In the genomic region with DNA sequence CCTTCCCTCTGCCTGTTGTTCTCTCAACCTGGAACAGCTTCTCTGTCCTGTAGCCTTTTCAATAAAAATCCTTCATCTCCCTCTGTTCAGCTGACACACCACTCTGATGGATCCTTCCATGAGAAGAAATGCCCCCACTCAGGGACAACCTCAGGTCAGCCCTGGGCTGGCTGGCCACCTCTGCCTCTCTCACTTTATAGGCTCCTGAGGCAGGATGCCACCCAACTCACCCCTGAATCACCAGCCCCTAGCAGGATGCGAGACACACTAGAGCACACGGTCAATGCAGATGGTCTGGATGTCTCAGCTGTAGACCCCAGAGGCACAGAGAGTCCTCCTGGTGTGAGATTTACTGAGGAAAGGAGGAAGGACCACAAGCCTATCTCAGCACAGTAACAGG, we compare ENCODE assay signal across 25 cellular contexts.
"Had no signal": no experiment of that assay in that cellular context is flagged by ENCODE, and none has a peak within 500 bp of the region (broad histone marks: within the 10 kb centered on the region; RNA-seq: fewer than 3 reads in every experiment).

No MANE protein-coding gene starts in this region.

- H3K4me1 Mint-ChIP-seq: immature natural killer cell, natural killer cell had no signal

- H3K27me3 ChIP-seq: colonic mucosa, ovary, sigmoid colon, tibial nerve, upper lobe of left lung had no signal

- H3K4me1 ChIP-seq: colonic mucosa, esophagus muscularis mucosa, lower lobe of right lung, psoas muscle, sigmoid colon, spleen, tibial nerve, upper lobe of left lung had no signal

- DNase-seq: colonic mucosa; effector CD8-positive, alpha-beta T cell; endodermal cell; foreskin melanocyte; hypothalamus; immature natural killer cell; left ventricle myocardium superior; lower lobe of right lung; natural killer cell; occipital lobe; ovary; posterior cingulate gyrus; psoas muscle; right cardiac atrium; sigmoid colon; spleen; stimulated activated CD4-positive, alpha-beta T cell treated with anti-CD3 and anti-CD28 coated beads, Interleukin-4, amount 100 ng/mL, for 4 hours; stimulated activated naive B cell treated with anti-CD40 and anti-IgM and Interleukin-4, amounts not matched to agents 10 μg/mL and 1 μg/mL and 100 μg/mL, for 72 hours; upper lobe of left lung had no signal

- H3K27ac ChIP-seq: colonic mucosa, esophagus muscularis mucosa, lower lobe of right lung, ovary, psoas muscle, sigmoid colon, skin epidermis, spleen, thoracic aorta, tibial nerve, upper lobe of left lung had no signal

- H3K36me3 Mint-ChIP-seq: immature natural killer cell; natural killer cell; stimulated activated naive B cell treated with anti-CD40 and anti-IgM and Interleukin-4, amounts not matched to agents 10 μg/mL and 1 μg/mL and 100 μg/mL, for 72 hours had no signal

- H3K4me3 Mint-ChIP-seq: dendritic cell treated with granulocyte-macrophage colony-stimulating factor and Interleukin-4, amounts not matched to agents 40 ng/mL and 50 ng/mL, for 4 days; endodermal cell; immature natural killer cell; natural killer cell; stimulated activated naive B cell treated with anti-CD40 and anti-IgM and Interleukin-4, amounts not matched to agents 10 μg/mL and 1 μg/mL and 100 μg/mL, for 72 hours; stimulated activated naive CD8-positive, alpha-beta T cell treated with anti-CD3 and anti-CD28 coated beads, Interleukin-15, Interleukin-2, amounts not matched to agents 100 ng/mL and 50 ng/mL, for 24 hours had no signal

- H3K4me3 ChIP-seq: colonic mucosa, esophagus muscularis mucosa, lower lobe of right lung, ovary, psoas muscle, sigmoid colon, skin epidermis, spleen, thoracic aorta, tibial nerve, upper lobe of left lung had no signal

- H3K9me3 Mint-ChIP-seq: dendritic cell treated with granulocyte-macrophage colony-stimulating factor and Interleukin-4, amounts not matched to agents 40 ng/mL and 50 ng/mL, for 4 days; endodermal cell; immature natural killer cell; natural killer cell; stimulated activated naive B cell treated with anti-CD40 and anti-IgM and Interleukin-4, amounts not matched to agents 10 μg/mL and 1 μg/mL and 100 μg/mL, for 72 hours; stimulated activated naive CD8-positive, alpha-beta T cell treated with anti-CD3 and anti-CD28 coated beads, Interleukin-15, Interleukin-2, amounts not matched to agents 100 ng/mL and 50 ng/mL, for 24 hours had no signal

- H3K9me3 ChIP-seq: colonic mucosa, esophagus muscularis mucosa, lower lobe of right lung, ovary, psoas muscle, sigmoid colon, spleen, thoracic aorta, tibial nerve, upper lobe of left lung had no signal

- H3K36me3 ChIP-seq: colonic mucosa, esophagus muscularis mucosa, lower lobe of right lung, ovary, sigmoid colon, spleen, thoracic aorta, tibial nerve, upper lobe of left lung had no signal

- H3K27ac Mint-ChIP-seq: dendritic cell treated with granulocyte-macrophage colony-stimulating factor and Interleukin-4, amounts not matched to agents 40 ng/mL and 50 ng/mL, for 4 days; endodermal cell; immature natural killer cell; natural killer cell; stimulated activated naive B cell treated with anti-CD40 and anti-IgM and Interleukin-4, amounts not matched to agents 10 μg/mL and 1 μg/mL and 100 μg/mL, for 72 hours; stimulated activated naive CD8-positive, alpha-beta T cell treated with anti-CD3 and anti-CD28 coated beads, Interleukin-15, Interleukin-2, amounts not matched to agents 100 ng/mL and 50 ng/mL, for 24 hours had no signal

- ATAC-seq: left ventricle myocardium superior; lower lobe of right lung; natural killer cell; psoas muscle; right cardiac atrium; stimulated activated naive B cell treated with anti-CD40 and anti-IgM and Interleukin-4, amounts not matched to agents 10 μg/mL and 1 μg/mL and 100 μg/mL, for 72 hours had no signal
